In the genomic region with DNA sequence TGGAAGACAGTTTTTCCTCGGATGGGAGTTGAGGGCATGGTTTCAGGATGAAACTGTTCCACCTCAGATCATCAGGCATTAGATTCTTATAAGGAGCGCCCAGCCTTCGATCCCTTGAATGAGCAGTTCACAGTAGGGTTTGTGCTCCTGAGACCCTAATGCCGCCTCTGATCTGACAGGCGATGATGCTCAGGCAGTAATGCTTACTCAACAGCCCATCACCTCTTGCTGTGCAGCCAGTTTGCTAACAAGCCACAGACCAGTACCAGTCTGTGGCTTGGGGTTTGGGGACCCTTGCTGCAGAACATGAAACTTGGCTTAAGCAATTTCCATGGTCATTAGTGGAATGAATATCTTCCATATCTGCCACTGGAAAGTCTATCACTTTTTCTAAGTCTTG, we compare ENCODE assay signal across 31 cellular contexts.
"Had no signal": no experiment of that assay in that cellular context is flagged by ENCODE, and none has a peak within 500 bp of the region (broad histone marks: within the 10 kb centered on the region; RNA-seq: fewer than 3 reads in every experiment).

No MANE protein-coding gene starts in this region.

- H3K9me3 Mint-ChIP-seq: activated CD4-positive, alpha-beta memory T cell treated with anti-CD3 and anti-CD28 coated beads for 36 hours; activated CD4-positive, alpha-beta T cell treated with anti-CD3 and anti-CD28 coated beads, Interleukin-2, amount 10 ng/mL, durations not matched to agents 24 days and 14 days; activated naive CD4-positive, alpha-beta T cell treated with anti-CD3 and anti-CD28 coated beads for 36 hours; activated naive CD4-positive, alpha-beta T cell treated with anti-CD3 and anti-CD28 coated beads, Interleukin-2, amount 50 U/mL, for 24 hours; activated naive CD8-positive, alpha-beta T cell treated with anti-CD3 and anti-CD28 coated beads for 36 hours; activated T-helper 1 cell treated with anti-CD3 and anti-CD28 coated beads, Interleukin-12 subunit alpha, Interleukin-12 subunit beta, Interleukin-2, Interleukin-4 antibody, amounts not matched to agents 30 ng/mL and 10 ng/mL and 1 ng/mL, durations not matched to agents 14 hours and 24 hours and 36 hours; activated T-helper 2 cell treated with anti-CD3 and anti-CD28 coated beads, Interferon-gamma antibody, Interleukin-2, Interleukin-4, amounts not matched to agents 10 μg/mL and 5 μg/mL and 100 μg/mL, durations not matched to agents 14 hours and 24 hours and 36 hours; brain had no signal

- FAIRE-seq: endometrium, endothelial cell of umbilical vein had no signal

- H3K27me3 ChIP-seq: ascending aorta, breast epithelium, cardiac muscle cell, colonic mucosa, esophagus squamous epithelium, gastroesophageal sphincter, heart right ventricle had no signal

- H3K4me3 ChIP-seq: ascending aorta, breast epithelium, cardiac muscle cell, colonic mucosa, esophagus squamous epithelium, gastroesophageal sphincter, heart right ventricle had no signal

- H3K9me3 ChIP-seq: ascending aorta, breast epithelium, colonic mucosa, esophagus squamous epithelium, gastroesophageal sphincter, heart right ventricle had no signal

- H3K27ac Mint-ChIP-seq: activated CD4-positive, alpha-beta memory T cell treated with anti-CD3 and anti-CD28 coated beads for 36 hours; activated CD4-positive, alpha-beta T cell treated with anti-CD3 and anti-CD28 coated beads for 36 hours; activated CD4-positive, alpha-beta T cell treated with anti-CD3 and anti-CD28 coated beads, Interleukin-2, amount 10 ng/mL, durations not matched to agents 24 days and 14 days; activated CD8-positive, alpha-beta memory T cell treated with anti-CD3 and anti-CD28 coated beads, Interleukin-2, amount 10 ng/mL, durations not matched to agents 7 days and 5 days; activated CD8-positive, alpha-beta T cell treated with anti-CD3 and anti-CD28 coated beads, Interleukin-2, amount 10 ng/mL, durations not matched to agents 7 days and 5 days; activated naive CD4-positive, alpha-beta T cell treated with anti-CD3 and anti-CD28 coated beads for 36 hours; activated naive CD4-positive, alpha-beta T cell treated with anti-CD3 and anti-CD28 coated beads, Interleukin-2, amount 50 U/mL, for 24 hours; activated naive CD8-positive, alpha-beta T cell treated with anti-CD3 and anti-CD28 coated beads for 36 hours; activated T-helper 1 cell treated with anti-CD3 and anti-CD28 coated beads, Interleukin-12 subunit alpha, Interleukin-12 subunit beta, Interleukin-2, Interleukin-4 antibody, amounts not matched to agents 30 ng/mL and 10 ng/mL and 1 ng/mL, durations not matched to agents 14 hours and 24 hours and 36 hours; activated T-helper 2 cell treated with anti-CD3 and anti-CD28 coated beads, Interferon-gamma antibody, Interleukin-2, Interleukin-4, amounts not matched to agents 10 μg/mL and 5 μg/mL and 100 μg/mL, durations not matched to agents 14 hours and 24 hours and 36 hours; brain had no signal

- H3K36me3 ChIP-seq: breast epithelium, cardiac muscle cell, colonic mucosa had no signal

- H3K4me1 ChIP-seq: ascending aorta, breast epithelium, colonic mucosa, esophagus squamous epithelium, gastroesophageal sphincter, heart right ventricle had no signal

- H3K4me3 Mint-ChIP-seq: activated CD4-positive, alpha-beta memory T cell treated with anti-CD3 and anti-CD28 coated beads for 36 hours; activated CD4-positive, alpha-beta T cell treated with anti-CD3 and anti-CD28 coated beads for 36 hours; activated CD4-positive, alpha-beta T cell treated with anti-CD3 and anti-CD28 coated beads, Interleukin-2, amount 10 ng/mL, durations not matched to agents 24 days and 14 days; activated CD8-positive, alpha-beta memory T cell treated with anti-CD3 and anti-CD28 coated beads, Interleukin-2, amount 10 ng/mL, durations not matched to agents 7 days and 5 days; activated CD8-positive, alpha-beta T cell treated with anti-CD3 and anti-CD28 coated beads, Interleukin-2, amount 10 ng/mL, durations not matched to agents 7 days and 5 days; activated naive CD4-positive, alpha-beta T cell treated with anti-CD3 and anti-CD28 coated beads for 36 hours; activated naive CD4-positive, alpha-beta T cell treated with anti-CD3 and anti-CD28 coated beads, Interleukin-2, amount 50 U/mL, for 24 hours; activated naive CD8-positive, alpha-beta T cell treated with anti-CD3 and anti-CD28 coated beads for 36 hours; activated T-helper 1 cell treated with anti-CD3 and anti-CD28 coated beads, Interleukin-12 subunit alpha, Interleukin-12 subunit beta, Interleukin-2, Interleukin-4 antibody, amounts not matched to agents 30 ng/mL and 10 ng/mL and 1 ng/mL, durations not matched to agents 14 hours and 24 hours and 36 hours; brain had no signal

- H3K27me3 Mint-ChIP-seq: activated CD4-positive, alpha-beta memory T cell treated with anti-CD3 and anti-CD28 coated beads for 36 hours; activated CD4-positive, alpha-beta T cell treated with anti-CD3 and anti-CD28 coated beads for 36 hours; activated naive CD4-positive, alpha-beta T cell treated with anti-CD3 and anti-CD28 coated beads, Interleukin-2, amount 50 U/mL, for 24 hours; activated naive CD8-positive, alpha-beta T cell treated with anti-CD3 and anti-CD28 coated beads for 36 hours had no signal

- H3K4me1 Mint-ChIP-seq: activated CD4-positive, alpha-beta T cell treated with anti-CD3 and anti-CD28 coated beads for 36 hours; activated CD4-positive, alpha-beta T cell treated with anti-CD3 and anti-CD28 coated beads, Interleukin-2, amount 10 ng/mL, durations not matched to agents 24 days and 14 days; activated CD8-positive, alpha-beta memory T cell treated with anti-CD3 and anti-CD28 coated beads, Interleukin-2, amount 10 ng/mL, durations not matched to agents 7 days and 5 days; brain had no signal

- H3K27ac ChIP-seq: ascending aorta, breast epithelium, cardiac muscle cell, colonic mucosa, epithelial cell of prostate, esophagus squamous epithelium, gastroesophageal sphincter, heart right ventricle had no signal

- DNase-seq: activated CD4-positive, alpha-beta memory T cell treated with anti-CD3 and anti-CD28 coated beads for 36 hours; activated CD4-positive, alpha-beta T cell treated with anti-CD3 and anti-CD28 coated beads for 36 hours; activated CD4-positive, alpha-beta T cell treated with anti-CD3 and anti-CD28 coated beads, Interleukin-2, amount 10 ng/mL, durations not matched to agents 24 days and 14 days; activated CD4-positive, CD25-positive, alpha-beta regulatory T cell; activated CD4-positive, CD25-positive, alpha-beta regulatory T cell treated with anti-CD3 and anti-CD28 coated beads, Interleukin-2, amount 50 U/mL, for 72 hours; activated CD8-positive, alpha-beta memory T cell treated with anti-CD3 and anti-CD28 coated beads, Interleukin-2, amount 10 ng/mL, durations not matched to agents 7 days and 5 days; activated CD8-positive, alpha-beta memory T cell treated with anti-CD3 and anti-CD28 coated beads, Interleukin-2, amount 50 U/mL, for 4 hours; activated CD8-positive, alpha-beta T cell treated with anti-CD3 and anti-CD28 coated beads, Interleukin-2, amount 10 ng/mL, durations not matched to agents 7 days and 5 days; activated effector memory CD4-positive, alpha-beta T cell treated with anti-CD3 and anti-CD28 coated beads, Interleukin-2, amount 50 U/mL, for 16 hours; activated naive CD4-positive, alpha-beta T cell treated with anti-CD3 and anti-CD28 coated beads for 36 hours; activated naive CD8-positive, alpha-beta T cell treated with anti-CD3 and anti-CD28 coated beads for 36 hours; activated T-cell treated with anti-CD3 and anti-CD28 coated beads, Interleukin-2, amount 50 U/mL, for 1 hour; central memory CD4-positive, alpha-beta T cell; cerebellar nuclear complex; colonic mucosa; effector CD8-positive, alpha-beta T cell; esophagus squamous epithelium; foreskin melanocyte; heart right ventricle; T-helper 2 cell had no signal

- ATAC-seq: activated CD4-positive, alpha-beta T cell treated with anti-CD3 and anti-CD28 coated beads for 36 hours; activated CD8-positive, alpha-beta memory T cell treated with anti-CD3 and anti-CD28 coated beads, Interleukin-2, amount 10 ng/mL, durations not matched to agents 7 days and 5 days; activated CD8-positive, alpha-beta T cell treated with anti-CD3 and anti-CD28 coated beads, Interleukin-2, amount 10 ng/mL, durations not matched to agents 7 days and 5 days; gastroesophageal sphincter; heart right ventricle had no signal
